In the genomic region with DNA sequence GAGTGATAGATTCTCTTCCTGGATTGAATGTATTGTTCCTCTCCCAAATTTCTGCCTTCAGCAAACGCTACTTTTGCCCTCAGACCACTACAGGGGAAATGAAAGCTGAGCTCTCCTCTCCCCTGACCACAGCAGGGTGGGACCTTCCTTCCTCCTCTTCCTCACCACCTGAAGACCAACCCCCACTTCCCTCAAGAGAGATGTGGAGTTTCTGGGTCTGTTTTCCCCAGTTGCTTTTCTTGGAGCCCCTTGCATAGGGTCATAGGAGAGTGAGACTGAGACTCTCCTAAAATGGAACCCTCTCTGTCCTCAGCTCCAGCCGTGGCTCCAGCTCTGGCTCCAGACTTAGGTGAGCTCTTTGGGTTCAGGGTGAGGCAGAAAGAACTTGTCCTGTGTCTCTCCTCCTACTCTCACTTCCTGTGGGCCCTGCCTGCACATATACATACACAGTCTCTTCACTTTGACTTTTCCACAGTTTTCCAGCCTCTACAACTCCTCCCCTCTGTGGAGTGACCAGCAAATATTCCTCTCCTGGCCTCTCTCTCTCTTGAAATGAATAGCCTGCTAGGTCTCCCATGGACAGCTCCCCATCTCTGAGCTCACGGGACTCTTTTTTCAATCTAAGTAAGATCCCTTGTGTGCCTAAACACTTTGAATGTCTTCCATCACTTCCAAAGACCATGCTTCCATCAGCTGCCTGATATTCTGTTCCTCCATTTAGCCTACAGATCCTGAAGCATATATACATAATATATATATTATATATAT, we compare ENCODE assay signal across 1 cellular context.
A peak's percentile ranks its signal among the peaks of the same experiment; 100 is the strongest.
TF ChIP-seq lines count a peak whose summit lies in the region.

No MANE protein-coding gene starts in this region.

TF ChIP-seq in GM12878, 131 proteins besides CTCF, POLR2A, EP300 and RAD21:
- TF ChIP-seq, protein P1, sequence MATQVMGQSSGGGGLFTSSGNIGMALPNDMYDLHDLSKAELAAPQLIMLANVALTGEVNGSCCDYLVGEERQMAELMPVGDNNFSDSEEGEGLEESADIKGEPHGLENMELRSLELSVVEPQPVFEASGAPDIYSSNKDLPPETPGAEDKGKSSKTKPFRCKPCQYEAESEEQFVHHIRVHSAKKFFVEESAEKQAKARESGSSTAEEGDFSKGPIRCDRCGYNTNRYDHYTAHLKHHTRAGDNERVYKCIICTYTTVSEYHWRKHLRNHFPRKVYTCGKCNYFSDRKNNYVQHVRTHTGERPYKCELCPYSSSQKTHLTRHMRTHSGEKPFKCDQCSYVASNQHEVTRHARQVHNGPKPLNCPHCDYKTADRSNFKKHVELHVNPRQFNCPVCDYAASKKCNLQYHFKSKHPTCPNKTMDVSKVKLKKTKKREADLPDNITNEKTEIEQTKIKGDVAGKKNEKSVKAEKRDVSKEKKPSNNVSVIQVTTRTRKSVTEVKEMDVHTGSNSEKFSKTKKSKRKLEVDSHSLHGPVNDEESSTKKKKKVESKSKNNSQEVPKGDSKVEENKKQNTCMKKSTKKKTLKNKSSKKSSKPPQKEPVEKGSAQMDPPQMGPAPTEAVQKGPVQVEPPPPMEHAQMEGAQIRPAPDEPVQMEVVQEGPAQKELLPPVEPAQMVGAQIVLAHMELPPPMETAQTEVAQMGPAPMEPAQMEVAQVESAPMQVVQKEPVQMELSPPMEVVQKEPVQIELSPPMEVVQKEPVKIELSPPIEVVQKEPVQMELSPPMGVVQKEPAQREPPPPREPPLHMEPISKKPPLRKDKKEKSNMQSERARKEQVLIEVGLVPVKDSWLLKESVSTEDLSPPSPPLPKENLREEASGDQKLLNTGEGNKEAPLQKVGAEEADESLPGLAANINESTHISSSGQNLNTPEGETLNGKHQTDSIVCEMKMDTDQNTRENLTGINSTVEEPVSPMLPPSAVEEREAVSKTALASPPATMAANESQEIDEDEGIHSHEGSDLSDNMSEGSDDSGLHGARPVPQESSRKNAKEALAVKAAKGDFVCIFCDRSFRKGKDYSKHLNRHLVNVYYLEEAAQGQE (IDR thresholded peaks at IDR 0.05; ENCODE audit: low read depth, low read length), result peak; percentile 19; the same call in 1 of the 2 replicates
- no peak for TF ChIP-seq NRF1 (conservative IDR thresholded peaks at IDR 0.05; ENCODE audit: low read depth, low read length)
- TF ChIP-seq RUNX3 (IDR thresholded peaks at IDR 0.05; ENCODE audit: low read length), result peak; percentile 44; the same call in 1 of the 2 replicates
